In the genomic region with DNA sequence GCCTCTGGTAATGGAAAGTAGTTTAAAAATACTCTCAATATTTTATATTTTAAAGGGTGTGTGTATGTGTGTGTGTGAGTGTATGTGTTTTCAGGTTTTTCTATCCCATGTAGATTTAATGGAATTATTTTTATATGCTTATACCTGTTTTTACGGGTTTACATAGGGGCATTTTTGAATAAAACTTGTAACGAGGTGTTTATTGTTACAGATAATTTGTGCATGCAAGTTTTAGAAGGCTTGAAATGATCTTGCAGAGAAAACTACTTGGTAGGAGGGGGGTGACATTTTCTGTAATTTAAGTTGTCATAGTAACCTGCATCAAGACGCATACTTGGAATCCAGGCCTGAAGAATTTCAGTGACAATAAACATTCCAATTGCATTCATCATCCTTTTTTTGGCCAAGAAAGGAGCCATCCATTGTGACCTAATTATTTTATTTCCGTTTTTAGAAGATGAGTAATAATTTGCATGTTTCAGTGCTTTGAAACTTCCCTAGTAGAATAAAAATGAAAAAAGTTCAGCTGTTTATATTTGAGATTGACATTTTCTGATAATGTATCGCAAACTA, we compare ENCODE assay signal across 10 cellular contexts. TPM values are rescaled to one million over a fixed set of nuclear protein-coding genes. Genes with fewer than 3 reads are reported as not detected.
DNase-seq lines count a peak whose midpoint lies in the region; ATAC-seq and TF ChIP-seq lines count a peak whose summit lies in the region.
"Had no signal": no experiment of that assay in that cellular context is flagged by ENCODE, and none has a peak within 500 bp of the region (broad histone marks: within the 10 kb centered on the region; RNA-seq: fewer than 3 reads in every experiment).

No MANE protein-coding gene starts in this region.

- no peak for TF ChIP-seq POLR2A in gastroesophageal sphincter (IDR thresholded peaks at IDR 0.05)
- TF ChIP-seq POLR2A in sigmoid colon (IDR thresholded peaks at IDR 0.05): no peak

- H3K27ac Mint-ChIP-seq in activated CD4-positive, alpha-beta T cell treated with anti-CD3 and anti-CD28 coated beads, Interleukin-2, amount 10 ng/mL, durations not matched to agents 7 days and 5 days: no peak overlapping the region

- no peaks in the 10 kb centered on the region for H3K9me3 ChIP-seq in gastroesophageal sphincter
- H3K9me3 ChIP-seq in sigmoid colon: no peaks in the 10 kb centered on the region

- H3K27me3 ChIP-seq in gastroesophageal sphincter (no peaks in the 10 kb centered on the region), sigmoid colon (no peaks in the 10 kb centered on the region), dorsolateral prefrontal cortex (no peaks in the 10 kb centered on the region)

- DNase-seq in HCEC 1CT (peak; percentile 92), SW480 (ENCODE audit: low spot score) (peak; percentile 58), sigmoid colon (no peak), GM13977 (ENCODE audit: low spot score) (no peak), NCI-H2081 (lab: John Stamatoyannopoulos, UW) (no peak), dorsolateral prefrontal cortex (no peak)
- DNase-seq in activated CD4-positive, alpha-beta T cell treated with anti-CD3 and anti-CD28 coated beads, Interleukin-2, amount 10 ng/mL, durations not matched to agents 7 days and 5 days: no peak
- DNase-seq: NCI-H1048, T-helper 2 cell had no signal

- in situ Hi-C loops in GM13977 (cut with MboI; ENCODE audit: low pct_unique_long_range_greater_than_20kb, low sequenced_read_pairs, unreplicated experiment): no loop called here

- peaks cover 5 to 87% (median 23%) of the 10 kb centered on the region in 3 donors for H3K4me1 ChIP-seq in gastroesophageal sphincter
- H3K4me1 ChIP-seq in sigmoid colon: peaks cover 0 to 60% (median 57%) of the 10 kb centered on the region in 4 donors

- no peaks in the 10 kb centered on the region for H3K36me3 Mint-ChIP-seq in activated CD4-positive, alpha-beta T cell treated with anti-CD3 and anti-CD28 coated beads, Interleukin-2, amount 10 ng/mL, durations not matched to agents 7 days and 5 days (ENCODE audit: low read depth)

- H3K9me3 Mint-ChIP-seq in activated CD4-positive, alpha-beta T cell treated with anti-CD3 and anti-CD28 coated beads, Interleukin-2, amount 10 ng/mL, durations not matched to agents 7 days and 5 days: no peaks in the 10 kb centered on the region

- H3K27me3 Mint-ChIP-seq in activated CD4-positive, alpha-beta T cell treated with anti-CD3 and anti-CD28 coated beads, Interleukin-2, amount 10 ng/mL, durations not matched to agents 7 days and 5 days: peaks cover 2% of the 10 kb centered on the region

- intact Hi-C loops in sigmoid colon (cut with DNase I) (loop anchor here (2.0 kb wide), 1 partner anchor 13 kb away; no protein-coding TSS in a partner anchor), dorsolateral prefrontal cortex (cut with DNase I) (no loop called here)

- H3K27ac ChIP-seq in gastroesophageal sphincter (peak overlapping the region; percentile 52 to 69 (median 64)), sigmoid colon (peak overlapping the region; percentile 28 to 82 (median 69)), dorsolateral prefrontal cortex (no peak overlapping the region)

- TF ChIP-seq CTCF in gastroesophageal sphincter (IDR thresholded peaks at IDR 0.05) (no peak), sigmoid colon (IDR thresholded peaks at IDR 0.05) (no peak), GM13977 (IDR thresholded peaks at IDR 0.05; ENCODE audit: extremely low read depth, insufficient read depth, missing control alignments) (no peak), dorsolateral prefrontal cortex (IDR thresholded peaks at IDR 0.05 in 54 of 56, conservative IDR thresholded peaks at IDR 0.05 in 2 of 56; ENCODE audit: low read depth in 1 of 56, partially characterized antibody in 56 of 56) (no peak)

- peak; percentile 65 for ATAC-seq in gastroesophageal sphincter

- CTCF ChIA-PET in activated CD4-positive, alpha-beta T cell treated with anti-CD3 and anti-CD28 coated beads, Interleukin-2, amount 10 ng/mL, durations not matched to agents 7 days and 5 days (lab: Charles Lee): no interaction called here

- H3K36me3 ChIP-seq in gastroesophageal sphincter: no peaks in the 10 kb centered on the region
- H3K36me3 ChIP-seq in sigmoid colon: peaks cover 0 to under 1% (median 0%) of the 10 kb centered on the region in 4 donors

- H3K4me3 ChIP-seq in gastroesophageal sphincter (no peak overlapping the region), sigmoid colon (no peak overlapping the region), dorsolateral prefrontal cortex (no peak overlapping the region)

- POLR2A ChIA-PET in activated CD4-positive, alpha-beta T cell treated with anti-CD3 and anti-CD28 coated beads, Interleukin-2, amount 10 ng/mL, durations not matched to agents 7 days and 5 days (lab: Charles Lee): no interaction called here

- TF ChIP-seq EP300 in gastroesophageal sphincter (IDR thresholded peaks at IDR 0.05): no peak
- no peak for TF ChIP-seq EP300 in sigmoid colon (IDR thresholded peaks at IDR 0.05)

- H3K4me3 Mint-ChIP-seq in activated CD4-positive, alpha-beta T cell treated with anti-CD3 and anti-CD28 coated beads, Interleukin-2, amount 10 ng/mL, durations not matched to agents 7 days and 5 days: no peak overlapping the region

- H3K4me1 Mint-ChIP-seq in activated CD4-positive, alpha-beta T cell treated with anti-CD3 and anti-CD28 coated beads, Interleukin-2, amount 10 ng/mL, durations not matched to agents 7 days and 5 days: no peaks in the 10 kb centered on the region

- 25 to 28% methylated on average over 5 of the region's 5 CpGs for WGBS in gastroesophageal sphincter (ENCODE audit: low coverage in 1 of 2), 2 donors
- WGBS in sigmoid colon, 2 donors: 72 to 73% methylated on average over 5 of the region's 5 CpGs

RNA-seq across cellular contexts. Expression of gene RASSF8, which starts 39.0 kb away (rescaled TPM):
- 100 to 1,000 TPM in 2 of 4 donors, 10 to 100 TPM in 2; 93.2 to 127 (median 111) TPM for total RNA-seq in gastroesophageal sphincter
- total RNA-seq in sigmoid colon: 100 to 1,000 TPM in 1 of 4 donors, 10 to 100 TPM in 3; 74.0 to 109 (median 89.4) TPM
- polyA plus RNA-seq in sigmoid colon: 1 to 10 TPM in 2 of 3 donors, under 1 TPM in 1; 0.92 to 6.0 (median 3.1) TPM
- total RNA-seq in activated CD4-positive, alpha-beta T cell treated with anti-CD3 and anti-CD28 coated beads, Interleukin-2, amount 10 ng/mL, durations not matched to agents 7 days and 5 days: 1 to 10 TPM in 1 of 2 experiments, under 1 TPM in 1; 0.92 to 2.1 TPM
- total RNA-seq in dorsolateral prefrontal cortex: 100 to 1,000 TPM in 2 of 120 experiments, 10 to 100 TPM in 118; 29.7 to 147 (median 57.1) TPM

Comparison
In these comparisons a context has a peak if more than half of its experiments do, and no peak if none do; other contexts are left out.
1. DNase-seq: peak in HCEC 1CT (single experiment) and SW480 (single experiment); none in sigmoid colon (single experiment), GM13977 (single experiment), NCI-H2081 (0 of 2), activated CD4-positive, alpha-beta T cell treated with anti-CD3 and anti-CD28 coated beads, Interleukin-2, amount 10 ng/mL, durations not matched to agents 7 days and 5 days (single experiment) and dorsolateral prefrontal cortex (0 of 10).
2. H3K27ac ChIP-seq: peak in gastroesophageal sphincter (4 of 4) and sigmoid colon (4 of 4); none in dorsolateral prefrontal cortex (0 of 59).
3. RNA of gene RASSF8, which starts 39.0 kb away (total RNA-seq): 93.2 to 127 TPM in gastroesophageal sphincter, 74.0 to 109 TPM in sigmoid colon and 29.7 to 147 TPM in dorsolateral prefrontal cortex; 0.92 to 2.1 TPM in activated CD4-positive, alpha-beta T cell treated with anti-CD3 and anti-CD28 coated beads, Interleukin-2, amount 10 ng/mL, durations not matched to agents 7 days and 5 days; every median in the first group is over 4 times any median in the second.